8 cellular contexts compared by ENCODE assay signal in genomic region chr12:53508534-53509199, GRCh38. TPM values are rescaled to one million over a fixed set of nuclear protein-coding genes. Genes with fewer than 3 reads are reported as not detected.
A peak's percentile ranks its signal among the peaks of the same experiment; 100 is the strongest.
DNase-seq lines count a peak whose midpoint lies in the region; ATAC-seq and TF ChIP-seq lines count a peak whose summit lies in the region.

No MANE protein-coding gene starts in this region.

- POLR2A ChIA-PET in PC-9 (lab: Charles Lee; ENCODE audit: unreplicated experiment) = interaction anchor here (0.6 to 0.7 kb wide), 2 partner anchors 167 to 1316 kb away, joined by 3 to 4 read pairs; partner anchors contain the start of gene ATP5MC2

- intact Hi-C loops in PC-9 (cut with micrococcal nuclease; ENCODE audit: unreplicated experiment) (loop anchor here (1.0 to 10.0 kb wide), 4 partner anchors 88 to 444 kb away; no protein-coding TSS in a partner anchor), natural killer cell (cut with micrococcal nuclease) (loop anchor here (1.0 to 10.0 kb wide), 5 partner anchors 56 to 304 kb away; partner anchors contain the start of genes AAAS, ITGB7 and PCBP2)

- no peak overlapping the region for H3K4me2 ChIP-seq in PC-9

- peak overlapping the region; percentile 56 to 74 for H3K27ac Mint-ChIP-seq in natural killer cell

- BruUV-seq in PC-9 (replicated peaks; lab: Mats Ljungman, UMichigan) = no TSS peak

- H3F3A ChIP-seq in PC-9 (ENCODE audit: insufficient read depth, low read depth) = peaks cover 10% of the 10 kb centered on the region; the same call in 1 of the 2 replicates

- H3K79me2 ChIP-seq in PC-9 (ENCODE audit: low read depth) = peaks cover 3% of the 10 kb centered on the region; the same call in 1 of the 2 replicates

- H3K36me3 Mint-ChIP-seq in natural killer cell = no peaks in the 10 kb centered on the region

- no peaks in the 10 kb centered on the region for H3K9me3 ChIP-seq in PC-9 (ENCODE audit: insufficient read depth, low read depth)

- H3K4me1 ChIP-seq in PC-9 (replicated peaks; ENCODE audit: insufficient read depth) = no peaks in the 10 kb centered on the region

- no peaks in the 10 kb centered on the region for H3K27me3 ChIP-seq in PC-9 (ENCODE audit: insufficient read depth, low read depth)

- no peaks in the 10 kb centered on the region for H3K36me3 ChIP-seq in PC-9 (ENCODE audit: low read depth)

- no peaks in the 10 kb centered on the region for H3K9me3 Mint-ChIP-seq in natural killer cell

- no peak for TF ChIP-seq POLR2A in erythroblast (IDR thresholded peaks at IDR 0.05; ENCODE audit: low read length)

- no peak overlapping the region for H3K27ac ChIP-seq in PC-9

- no peak overlapping the region for H3K4me3 ChIP-seq in PC-9

- no peaks in the 10 kb centered on the region for H3K27me3 Mint-ChIP-seq in natural killer cell (ENCODE audit: low read depth in 2 of 2)

- DNase-seq in DMS79 (lab: John Stamatoyannopoulos, UW) (peak; percentile 6), KG1 (lab: John Stamatoyannopoulos, UW) (peak; percentile 25), PC-9 (peak; percentile 51 to 81), activated T-cell treated with anti-CD3 and anti-CD28 coated beads for 4 hours (peak; percentile 81), erythroblast (lab: John Stamatoyannopoulos, UW) (peak; percentile 76 to 88), natural killer cell (peak; percentile 81)
- peak; percentile 90 for DNase-seq in stimulated activated naive CD8-positive, alpha-beta T cell treated with anti-CD3 and anti-CD28 coated beads, Interleukin-15, Interleukin-2, amounts not matched to agents 100 U/mL and 50 U/mL, for 24 hours

- no peaks in the 10 kb centered on the region for H4K20me1 ChIP-seq in PC-9 (ENCODE audit: insufficient read depth)

- peak; percentile 90 for TF ChIP-seq CTCF in PC-9 (conservative IDR thresholded peaks at IDR 0.05)
- peak; percentile 87 for TF ChIP-seq CTCF in natural killer cell (IDR thresholded peaks at IDR 0.05)

- ATAC-seq in GM21717 (IDR thresholded peaks at IDR 0.05; ENCODE audit: unreplicated experiment) (peak; percentile 62), natural killer cell (peak; percentile 96 to 100 (median 99))
- peak; percentile 92 for ATAC-seq in stimulated activated naive CD8-positive, alpha-beta T cell treated with anti-CD3 and anti-CD28 coated beads, Interleukin-15, Interleukin-2, amounts not matched to agents 100 U/mL and 50 U/mL, for 24 hours

- H3K4me3 Mint-ChIP-seq in natural killer cell = no peak overlapping the region

- H3K4me1 Mint-ChIP-seq in natural killer cell = peaks cover 6% of the 10 kb centered on the region in 2 donors

- H3K9me2 ChIP-seq in PC-9 (ENCODE audit: insufficient read depth) = no peaks in the 10 kb centered on the region

- no peak overlapping the region for H2AFZ ChIP-seq in PC-9

- CTCF ChIA-PET in PC-9 (lab: Charles Lee) = interaction anchor here (0.6 to 1.8 kb wide), 7 partner anchors 17 to 492 kb away, joined by 3 to 11 read pairs (median 4); partner anchors contain the start of gene ATP5MC2

RNA-seq across cellular contexts. Expression of gene NPFF, which starts 1.4 kb away (rescaled TPM):
- not detected in 2 replicates for total RNA-seq in PC-9 (2021)
- not detected for total RNA-seq in natural killer cell

RNA-seq across cellular contexts. Expression of gene TARBP2, which starts 7.6 kb away (rescaled TPM):
- total RNA-seq in PC-9 (2021) = 47.8 and 53.3 TPM in 2 replicates
- 10 to 100 TPM; 23.8 to 35.1 (median 33.7) TPM for total RNA-seq in natural killer cell

RNA-seq across cellular contexts. Expression of gene MAP3K12, which starts 9.4 kb away (rescaled TPM):
- 14.7 and 18.3 TPM in 2 replicates for total RNA-seq in PC-9 (2021)
- 10 to 100 TPM; 15.3 to 21.8 (median 21.8) TPM for total RNA-seq in natural killer cell

RNA-seq across cellular contexts. Expression of gene PCBP2, which starts 56.8 kb away (rescaled TPM):
- total RNA-seq in PC-9 (2021) = 668 and 833 TPM in 2 replicates
- 1,000 to 10,000 TPM in 1 of 3 donors, 100 to 1,000 TPM in 2; 910 to 1,083 (median 943) TPM for total RNA-seq in natural killer cell

Comparison
In these comparisons a context has a peak if more than half of its experiments do, and no peak if none do; other contexts are left out.
1. DNase-seq: peak in every context shown above with its lines; median percentile 90 in stimulated activated naive CD8-positive, alpha-beta T cell treated with anti-CD3 and anti-CD28 coated beads, Interleukin-15, Interleukin-2, amounts not matched to agents 100 U/mL and 50 U/mL, for 24 hours; 82 in erythroblast; 81 in activated T-cell treated with anti-CD3 and anti-CD28 coated beads for 4 hours; 81 in natural killer cell; 66 in PC-9; 25 in KG1; 6 in DMS79.